25 cellular contexts compared by ENCODE assay signal in the genomic region with DNA sequence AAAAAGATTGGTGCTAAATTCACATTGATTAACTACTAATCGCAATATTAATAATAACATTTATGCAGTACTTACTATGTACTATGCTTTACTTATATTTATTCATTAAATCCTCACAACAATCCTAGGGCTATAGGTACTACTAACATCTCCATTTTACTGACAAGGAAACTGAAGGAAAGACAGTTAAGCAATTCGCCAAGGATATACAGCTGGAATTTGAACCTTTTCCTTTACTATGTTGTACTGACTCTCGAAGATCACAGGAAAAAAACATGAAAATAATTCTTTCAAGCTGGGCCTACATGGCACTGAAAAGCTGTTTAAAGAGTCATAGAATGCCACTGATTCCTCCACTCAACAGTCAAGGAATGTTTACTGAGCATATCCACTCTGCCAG.
"Had no signal": no experiment of that assay in that cellular context is flagged by ENCODE, and none has a peak within 500 bp of the region (broad histone marks: within the 10 kb centered on the region; RNA-seq: fewer than 3 reads in every experiment).

No MANE protein-coding gene starts in this region.

- H3K9me3 ChIP-seq: esophagus squamous epithelium, gastroesophageal sphincter, heart left ventricle, left lung, lower lobe of right lung had no signal

- ATAC-seq: effector memory CD8-positive, alpha-beta T cell; esophagus mucosa; gastroesophageal sphincter; heart left ventricle; left lung; left ventricle myocardium superior; lower lobe of right lung; naive thymus-derived CD4-positive, alpha-beta T cell had no signal

- H3K36me3 ChIP-seq: esophagus squamous epithelium, gastroesophageal sphincter, heart left ventricle, left lung, lower lobe of right lung had no signal

- DNase-seq: cortex of kidney; effector CD8-positive, alpha-beta T cell; effector memory CD8-positive, alpha-beta T cell; endodermal cell; erythroblast; esophagus squamous epithelium; foreskin fibroblast; foreskin melanocyte; heart left ventricle; hypothalamus; immature natural killer cell; islet precursor cell; kidney; kidney glomerular epithelial cell; left lung; left ventricle myocardium superior; lower lobe of right lung; mesenchymal stem cell; naive thymus-derived CD4-positive, alpha-beta T cell had no signal

- H3K4me1 ChIP-seq: esophagus squamous epithelium, gastroesophageal sphincter, heart left ventricle, left lung, lower lobe of right lung had no signal

- H3K27ac ChIP-seq: epithelial cell of prostate, esophagus squamous epithelium, gastroesophageal sphincter, heart left ventricle, hepatocyte, left lung, lower lobe of right lung had no signal

- H3K27me3 ChIP-seq: esophagus squamous epithelium, gastroesophageal sphincter, heart left ventricle, hepatocyte, left lung had no signal

- H3K4me3 ChIP-seq: esophagus squamous epithelium, gastroesophageal sphincter, heart left ventricle, hepatocyte, left lung, lower lobe of right lung had no signal

- FAIRE-seq: colon, endometrium, kidney had no signal
